1 cellular context compared by ENCODE assay signal in genomic region chr14:33782923-33783322, GRCh38.
TF ChIP-seq lines count a peak whose summit lies in the region.

No MANE protein-coding gene starts in this region.

TF ChIP-seq in H1, 55 proteins besides CTCF, POLR2A, EP300 and RAD21:
- no peak for TF ChIP-seq GABPA (IDR thresholded peaks at IDR 0.05; ENCODE audit: borderline replicate concordance, insufficient read depth, low read length)
- 0 out of 2 replicates have a peak, but pooled peaks have one; percentile 37 for TF ChIP-seq YY1 (IDR thresholded peaks at IDR 0.05; ENCODE audit: low read depth, low read length)
- no peak for TF ChIP-seq ATF3 (IDR thresholded peaks at IDR 0.05; ENCODE audit: insufficient read depth, low read depth, low read length)
